Comparison of ENCODE assay signal across 29 cellular contexts in genomic region chr14:89307409-89307808, GRCh38.
DNase-seq lines count a peak whose midpoint lies in the region; ATAC-seq, FAIRE-seq and TF ChIP-seq lines count a peak whose summit lies in the region.
"Had no signal": no experiment of that assay in that cellular context is flagged by ENCODE, and none has a peak within 500 bp of the region (broad histone marks: within the 10 kb centered on the region; RNA-seq: fewer than 3 reads in every experiment).

No MANE protein-coding gene starts in this region.

- no peak overlapping the region for H3K4me3 Mint-ChIP-seq in dendritic cell treated with granulocyte-macrophage colony-stimulating factor and Interleukin-4, amounts not matched to agents 40 ng/mL and 50 ng/mL, for 4 days
- H3K4me3 Mint-ChIP-seq: CD8-positive, alpha-beta T cell; effector memory CD8-positive, alpha-beta T cell; T-helper 2 cell treated with Interferon-gamma antibody and Interleukin-4, amounts not matched to agents 5 μg/mL and 100 μg/mL, for 36 hours had no signal

- H3K27ac Mint-ChIP-seq in dendritic cell treated with granulocyte-macrophage colony-stimulating factor and Interleukin-4, amounts not matched to agents 40 ng/mL and 50 ng/mL, for 4 days: peak overlapping the region; percentile 83
- H3K27ac Mint-ChIP-seq: T-helper 2 cell treated with Interferon-gamma antibody and Interleukin-4, amounts not matched to agents 5 μg/mL and 100 μg/mL, for 36 hours had no signal

- H3K36me3 ChIP-seq in OCI-LY3 (replicated peaks; ENCODE audit: low read depth, low read length) (no peaks in the 10 kb centered on the region), gastrocnemius medialis (no peaks in the 10 kb centered on the region)
- H3K36me3 ChIP-seq: breast epithelium, gastroesophageal sphincter, tibial nerve had no signal

- H2AFZ ChIP-seq in OCI-LY3 (ENCODE audit: low read depth, low read length): no peak overlapping the region

- TF ChIP-seq POLR2A in GM12892 (IDR thresholded peaks at IDR 0.05; ENCODE audit: low read depth, low read length) (no peak), gastrocnemius medialis (IDR thresholded peaks at IDR 0.05) (no peak)

- H3K9me3 ChIP-seq in OCI-LY3 (ENCODE audit: insufficient read depth, low read length) (no peaks in the 10 kb centered on the region), gastrocnemius medialis (no peaks in the 10 kb centered on the region)
- H3K9me3 ChIP-seq: breast epithelium, esophagus squamous epithelium, gastroesophageal sphincter, tibial nerve had no signal

- H3K27ac ChIP-seq in OCI-LY3 (ENCODE audit: low read length): peak overlapping the region; percentile 87
- H3K27ac ChIP-seq in gastrocnemius medialis: peak overlapping the region; percentile 2 to 57 (median 38)
- H3K27ac ChIP-seq: esophagus squamous epithelium, gastroesophageal sphincter, HL-60, tibial nerve had no signal

- H3K9me3 Mint-ChIP-seq in dendritic cell treated with granulocyte-macrophage colony-stimulating factor and Interleukin-4, amounts not matched to agents 40 ng/mL and 50 ng/mL, for 4 days: no peaks in the 10 kb centered on the region
- H3K9me3 Mint-ChIP-seq: CD8-positive, alpha-beta T cell; effector memory CD8-positive, alpha-beta T cell; T-helper 2 cell treated with Interferon-gamma antibody and Interleukin-4, amounts not matched to agents 5 μg/mL and 100 μg/mL, for 36 hours had no signal

- peak; percentile 95 for FAIRE-seq in GM12892 (lab: Jason Lieb, UNC)
- FAIRE-seq: G401.6, islet of Langerhans had no signal

- H4K20me1 ChIP-seq in OCI-LY3 (ENCODE audit: insufficient read depth, low read length): no peaks in the 10 kb centered on the region

- TF ChIP-seq CTCF in OCI-LY3 (IDR thresholded peaks at IDR 0.05; ENCODE audit: low read depth, low read length) (no peak), gastrocnemius medialis (IDR thresholded peaks at IDR 0.05 in 4 of 5, conservative IDR thresholded peaks at IDR 0.05 in 1 of 5) (no peak)

- H3K4me1 Mint-ChIP-seq in dendritic cell treated with granulocyte-macrophage colony-stimulating factor and Interleukin-4, amounts not matched to agents 40 ng/mL and 50 ng/mL, for 4 days (ENCODE audit: low read depth): peaks cover 72% of the 10 kb centered on the region

- H3K9ac ChIP-seq in OCI-LY3 (ENCODE audit: low read length): peak overlapping the region; percentile 37

- H3K79me2 ChIP-seq in OCI-LY3 (ENCODE audit: low read length): no peaks in the 10 kb centered on the region

- intact Hi-C loops in dendritic cell treated with granulocyte-macrophage colony-stimulating factor and Interleukin-4, amounts not matched to agents 40 ng/mL and 50 ng/mL, for 4 days (cut with micrococcal nuclease): no loop called here
- intact Hi-C loops in gastrocnemius medialis (cut with DNase I; ENCODE audit: low total_unique reads): no loop called here

- no peaks in the 10 kb centered on the region for H3K27me3 Mint-ChIP-seq in dendritic cell treated with granulocyte-macrophage colony-stimulating factor and Interleukin-4, amounts not matched to agents 40 ng/mL and 50 ng/mL, for 4 days
- H3K27me3 Mint-ChIP-seq: effector memory CD8-positive, alpha-beta T cell had no signal

- H3K4me1 ChIP-seq in OCI-LY3 (ENCODE audit: low read length): peaks cover 73% of the 10 kb centered on the region
- peaks cover 74 to 83% of the 10 kb centered on the region in 2 donors for H3K4me1 ChIP-seq in gastrocnemius medialis

- ATAC-seq in gastrocnemius medialis: no peak
- ATAC-seq: CD8-positive, alpha-beta T cell; effector memory CD8-positive, alpha-beta T cell; gastroesophageal sphincter; HCT116; left ventricle myocardium superior; sciatic nerve; SK-N-SH treated with all-trans-retinoic acid at 6 μM for 48 hours had no signal

- H3K27me3 ChIP-seq in OCI-LY3 (ENCODE audit: low read depth, low read length) (no peaks in the 10 kb centered on the region), gastrocnemius medialis (no peaks in the 10 kb centered on the region)
- H3K27me3 ChIP-seq: breast epithelium, esophagus squamous epithelium, gastroesophageal sphincter, tibial nerve had no signal

- H3K4me3 ChIP-seq in OCI-LY3 (ENCODE audit: low read length) (peak overlapping the region; percentile 58), gastrocnemius medialis (no peak overlapping the region)
- H3K4me3 ChIP-seq: breast epithelium, esophagus squamous epithelium, gastroesophageal sphincter, tibial nerve had no signal

- DNase-seq in GM12892 (ENCODE audit: insufficient read length) (no peak), gastrocnemius medialis (peak; percentile 16 to 30), GDM1 (lab: John Stamatoyannopoulos, UW) (no peak), DMS79 treated with DMSO at 0.1 percent for 48 hours (lab: John Stamatoyannopoulos, UW) (no peak), GM19240 (ENCODE audit: insufficient read length, low spot score) (no peak)
- DNase-seq: activated CD8-positive, alpha-beta memory T cell treated with anti-CD3 and anti-CD28 coated beads, Interleukin-2, amount 50 U/mL, for 4 hours; activated effector memory CD4-positive, alpha-beta T cell treated with anti-CD3 and anti-CD28 coated beads, Interleukin-2, amount 50 U/mL, for 16 hours; CD8-positive, alpha-beta T cell; DMS 273 treated with DMSO at 0.1 percent for 48 hours; effector memory CD8-positive, alpha-beta T cell; esophagus squamous epithelium; left ventricle myocardium superior; NCI-H1417; NCI-H2081; NCI-H226; NCI-H748 treated with DMSO at 0.1 percent for 48 hours; posterior cingulate gyrus had no signal

- H3K4me2 ChIP-seq in OCI-LY3 (ENCODE audit: low read length): peak overlapping the region; percentile 99

- in situ Hi-C loops in gastrocnemius medialis (cut with MboI; ENCODE audit: low sequenced_read_pairs in 4 of 4): no loop called here

- peaks cover 35% of the 10 kb centered on the region for H3K36me3 Mint-ChIP-seq in dendritic cell treated with granulocyte-macrophage colony-stimulating factor and Interleukin-4, amounts not matched to agents 40 ng/mL and 50 ng/mL, for 4 days (ENCODE audit: low read depth)

Comparison
In these comparisons a context has a peak if more than half of its experiments do, and no peak if none do; other contexts are left out.
1. DNase-seq: peak in gastrocnemius medialis (2 of 2); none in GM12892 (single experiment), GDM1 (single experiment), DMS79 treated with DMSO at 0.1 percent for 48 hours (single experiment) and GM19240 (single experiment).